In the genomic region with DNA sequence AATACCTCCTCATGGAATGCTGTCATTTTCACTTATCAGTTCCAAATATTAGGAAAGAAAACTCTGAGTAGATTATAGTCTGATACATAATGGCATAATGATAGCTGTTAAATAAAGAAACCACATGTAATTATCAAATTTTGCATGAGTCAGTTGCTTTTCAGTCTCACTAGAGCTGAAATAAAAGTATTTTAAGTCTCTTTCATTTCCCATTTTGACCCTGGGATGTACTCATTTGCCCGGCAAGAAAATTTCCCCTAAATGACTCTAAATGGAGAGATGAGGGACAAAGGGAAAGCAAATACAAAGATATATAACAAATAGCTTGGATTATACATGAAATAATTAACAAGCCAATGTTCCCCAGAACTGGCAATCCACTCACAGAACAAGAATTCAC, we compare ENCODE assay signal across 24 cellular contexts. TPM values are rescaled to one million over a fixed set of nuclear protein-coding genes. Genes with fewer than 3 reads are reported as not detected.
DNase-seq lines count a peak whose midpoint lies in the region; ATAC-seq and TF ChIP-seq lines count a peak whose summit lies in the region.
"Had no signal": no experiment of that assay in that cellular context is flagged by ENCODE, and none has a peak within 500 bp of the region (broad histone marks: within the 10 kb centered on the region; RNA-seq: fewer than 3 reads in every experiment).

No MANE protein-coding gene starts in this region.

- no peak overlapping the region for H3K18ac ChIP-seq in neuronal stem cell (ENCODE audit: low read length)

- no peak overlapping the region for H2BK15ac ChIP-seq in neuronal stem cell (ENCODE audit: low read length)

- H2BK5ac ChIP-seq in neuronal stem cell (ENCODE audit: low read length) = no peak overlapping the region

- ATAC-seq in GM18868 (IDR thresholded peaks at IDR 0.05; ENCODE audit: unreplicated experiment) = peak; percentile 65
- ATAC-seq: GM23338, T-cell had no signal

- H3K4me3 ChIP-seq in BLaER1 = no peak overlapping the region
- no peak overlapping the region for H3K4me3 ChIP-seq in Karpas-422 (ENCODE audit: low read length)
- H3K4me3 ChIP-seq in OCI-LY3 (ENCODE audit: low read length) = peak overlapping the region; percentile 19; the same call in 1 of the 2 replicates
- H3K4me3 ChIP-seq in Peyer's patch = no peak overlapping the region
- no peak overlapping the region for H3K4me3 ChIP-seq in neuronal stem cell (ENCODE audit: low read length in 2 of 2)
- H3K4me3 ChIP-seq: GM23338 had no signal

- peak; percentile 56 for DNase-seq in Karpas-422
- DNase-seq in SKM-1 treated with dmso at 0.1 percent for 144 hours (lab: John Stamatoyannopoulos, UW; ENCODE audit: unreplicated experiment) = no peak
- no peak for DNase-seq in Peyer's patch
- no peak for DNase-seq in neuronal stem cell (ENCODE audit: low spot score)
- no peak for DNase-seq in GM20000 (ENCODE audit: low spot score)
- DNase-seq: CD8-positive, alpha-beta memory T cell; HCEC 1CT; NCI-H1105; NCI-H2081 treated with DMSO at 0.1 percent for 48 hours; NCI-H510A treated with DMSO at 0.1 percent for 48 hours; NCI-H774; OCI-M1; SHP77; SK-N-SH; T-cell had no signal

- no peak overlapping the region for H3K4ac ChIP-seq in neuronal stem cell (ENCODE audit: low read length)

- H3K4me1 ChIP-seq in BLaER1 (peaks cover 21% of the 10 kb centered on the region), Karpas-422 (ENCODE audit: low read length) (peaks cover 36% of the 10 kb centered on the region), OCI-LY3 (ENCODE audit: low read length) (peaks cover 12% of the 10 kb centered on the region), Peyer's patch (no peaks in the 10 kb centered on the region), neuronal stem cell (ENCODE audit: control insufficient read depth in 2 of 2, insufficient read depth in 1 of 2, low read depth in 1 of 2, low read length in 2 of 2) (no peaks in the 10 kb centered on the region)

- H3K27ac ChIP-seq in BLaER1 (no peak overlapping the region), Karpas-422 (ENCODE audit: low read length) (no peak overlapping the region), OCI-LY3 (ENCODE audit: low read length) (no peak overlapping the region), Peyer's patch (no peak overlapping the region), neuronal stem cell (replicated peaks; ENCODE audit: low read length) (no peak overlapping the region)
- H3K27ac ChIP-seq: KMS-11 had no signal

- H3K4me2 ChIP-seq in BLaER1 = peak overlapping the region; percentile 45
- peak overlapping the region; percentile 61 for H3K4me2 ChIP-seq in Karpas-422 (ENCODE audit: low read depth, low read length, poor library complexity, severe bottlenecking)
- peak overlapping the region; percentile 53 for H3K4me2 ChIP-seq in OCI-LY3 (ENCODE audit: low read length)
- no peak overlapping the region for H3K4me2 ChIP-seq in neuronal stem cell (ENCODE audit: insufficient read depth, low read length, poor library complexity, severe bottlenecking)
- H3K4me2 ChIP-seq: GM23338, KMS-11, SK-N-SH had no signal

- H2AK5ac ChIP-seq in neuronal stem cell (ENCODE audit: low read depth, low read length) = no peak overlapping the region

- H3K9me2 ChIP-seq in Karpas-422 (replicated peaks; ENCODE audit: insufficient read depth, low read length) = no peaks in the 10 kb centered on the region
- H3K9me2 ChIP-seq: SK-N-SH had no signal

- H3K36me3 ChIP-seq in BLaER1 = no peaks in the 10 kb centered on the region
- H3K36me3 ChIP-seq in Karpas-422 (ENCODE audit: insufficient read depth, low read length) = no peaks in the 10 kb centered on the region
- H3K36me3 ChIP-seq in OCI-LY3 (replicated peaks; ENCODE audit: low read depth, low read length) = no peaks in the 10 kb centered on the region
- no peaks in the 10 kb centered on the region for H3K36me3 ChIP-seq in Peyer's patch
- H3K36me3 ChIP-seq in neuronal stem cell (replicated peaks in 1 of 2; ENCODE audit: control insufficient read depth in 2 of 2, insufficient read depth in 2 of 2, low read length in 2 of 2) = no peaks in the 10 kb centered on the region

- H3K27me3 ChIP-seq in BLaER1 (no peaks in the 10 kb centered on the region), Karpas-422 (ENCODE audit: low read length) (no peaks in the 10 kb centered on the region), OCI-LY3 (ENCODE audit: low read depth, low read length) (no peaks in the 10 kb centered on the region), Peyer's patch (no peaks in the 10 kb centered on the region), neuronal stem cell (ENCODE audit: control insufficient read depth in 3 of 3, insufficient read depth in 3 of 3, low read depth in 1 of 3, low read length in 3 of 3) (no peaks in the 10 kb centered on the region)

- H3K9ac ChIP-seq in BLaER1 (no peak overlapping the region), Karpas-422 (ENCODE audit: low read length) (no peak overlapping the region), OCI-LY3 (ENCODE audit: low read length) (no peak overlapping the region), neuronal stem cell (ENCODE audit: low read depth, low read length, poor library complexity) (no peak overlapping the region)
- H3K9ac ChIP-seq: KMS-11, SK-N-SH had no signal

- no peak overlapping the region for H2BK120ac ChIP-seq in neuronal stem cell (ENCODE audit: low read depth, low read length)

- peaks cover 13% of the 10 kb centered on the region for H3K9me3 ChIP-seq in BLaER1
- H3K9me3 ChIP-seq in Karpas-422 (ENCODE audit: low read length) = 0 out of 2 replicates have a peak, but pooled peaks cover 3% of the 10 kb centered on the region
- H3K9me3 ChIP-seq in OCI-LY3 (ENCODE audit: insufficient read depth, low read length) = no peaks in the 10 kb centered on the region
- no peaks in the 10 kb centered on the region for H3K9me3 ChIP-seq in Peyer's patch
- H3K9me3 ChIP-seq in neuronal stem cell (replicated peaks in 1 of 2; ENCODE audit: control insufficient read depth in 2 of 2, insufficient read depth in 1 of 2, low read depth in 1 of 2, low read length in 2 of 2) = peaks cover 0 to 4% of the 10 kb centered on the region in 2 donors
- H3K9me3 ChIP-seq: SK-N-SH had no signal

- no peak overlapping the region for H2BK12ac ChIP-seq in neuronal stem cell (ENCODE audit: low read length)

- H4K91ac ChIP-seq in neuronal stem cell (ENCODE audit: low read depth, low read length, poor library complexity) = no peak overlapping the region

- TF ChIP-seq CTCF in OCI-LY3 (IDR thresholded peaks at IDR 0.05; ENCODE audit: low read depth, low read length) (no peak), Peyer's patch (IDR thresholded peaks at IDR 0.05) (no peak), GM20000 (IDR thresholded peaks at IDR 0.05; ENCODE audit: extremely low read depth, missing control alignments) (no peak)

- no peak for TF ChIP-seq POLR2A in Peyer's patch (IDR thresholded peaks at IDR 0.05)

- H4K20me1 ChIP-seq in BLaER1 (no peaks in the 10 kb centered on the region), Karpas-422 (ENCODE audit: insufficient read depth, low read depth, low read length) (no peaks in the 10 kb centered on the region), OCI-LY3 (ENCODE audit: insufficient read depth, low read length) (no peaks in the 10 kb centered on the region)

- no peak overlapping the region for H4K8ac ChIP-seq in neuronal stem cell (ENCODE audit: low read depth, low read length)

- H2AFZ ChIP-seq in Karpas-422 (ENCODE audit: low read length) (peak overlapping the region; percentile 52; the same call in 1 of the 2 replicates), OCI-LY3 (ENCODE audit: low read depth, low read length) (no peak overlapping the region), neuronal stem cell (ENCODE audit: low read length) (no peak overlapping the region)
- H2AFZ ChIP-seq: GM23338 had no signal

- no peaks in the 10 kb centered on the region for H3K79me2 ChIP-seq in Karpas-422 (ENCODE audit: low read length)
- no peaks in the 10 kb centered on the region for H3K79me2 ChIP-seq in OCI-LY3 (ENCODE audit: low read length)

- no peak overlapping the region for H3K23ac ChIP-seq in neuronal stem cell (ENCODE audit: low read depth, low read length, poor library complexity)

- H3K14ac ChIP-seq in neuronal stem cell (ENCODE audit: low read length) = no peak overlapping the region

- H3K79me1 ChIP-seq in neuronal stem cell (ENCODE audit: low read depth, low read length) = no peaks in the 10 kb centered on the region

- no CpG with 5 or more reads among the region's 1 CpG for WGBS in neuronal stem cell (ENCODE audit: extremely low coverage in 2 of 2, insufficient read length in 2 of 2, insufficient replicate concordance in 1 of 2), 2 donors

RNA-seq across cellular contexts. Expression of gene CPHXL, which starts 47.9 kb away (rescaled TPM):
- total RNA-seq in Karpas-422 (2014; rRNA removed; shearing (Covaris generic); ENCODE audit: low replicate concordance) = not detected in 2 replicates
- not detected for total RNA-seq in Peyer's patch
- not detected for polyA plus RNA-seq in neuronal stem cell (2013, experiment 1 of 2)
- polyA plus RNA-seq in neuronal stem cell (2013, experiment 2 of 2) = not detected
- total RNA-seq: CD8-positive, alpha-beta memory T cell; GM23338; HT-29; M059J; RPMI7951; T-cell had no signal
- polyA plus RNA-seq: BJ; CD8-positive, alpha-beta memory T cell; GM23338; SK-N-SH had no signal
